ENCODE assay signal across 17 cellular contexts in genomic region chr2:239943571-239943970, GRCh38.
DNase-seq lines count a peak whose midpoint lies in the region; ATAC-seq and TF ChIP-seq lines count a peak whose summit lies in the region.
"Had no signal": no experiment of that assay in that cellular context is flagged by ENCODE, and none has a peak within 500 bp of the region (broad histone marks: within the 10 kb centered on the region; RNA-seq: fewer than 3 reads in every experiment).

No MANE protein-coding gene starts in this region.

- intact Hi-C loops in Right ventricle myocardium superior (cut with DNase I), result no loop called here
- intact Hi-C loops in cardiac septum (cut with DNase I), result no loop called here
- intact Hi-C loops in lower lobe of right lung (cut with DNase I), result no loop called here

- H3K27me3 Mint-ChIP-seq in effector memory CD8-positive, alpha-beta T cell, result no peaks in the 10 kb centered on the region

- no peaks in the 10 kb centered on the region for H3K36me3 ChIP-seq in KOPT-K1 (ENCODE audit: insufficient read depth, low read length)
- no peaks in the 10 kb centered on the region for H3K36me3 ChIP-seq in lower lobe of right lung
- H3K36me3 ChIP-seq: SJCRH30 had no signal

- no peak overlapping the region for H3K4me3 ChIP-seq in lower lobe of right lung
- H3K4me3 ChIP-seq: SJCRH30 had no signal

- H3K27ac ChIP-seq in KOPT-K1 (ENCODE audit: low read depth, low read length, poor library complexity, severe bottlenecking) (peak overlapping the region; percentile 61), lower lobe of right lung (no peak overlapping the region)
- H3K27ac ChIP-seq: C4-2B, KMS-11, SJCRH30 had no signal

- no peak overlapping the region for H3K4me3 Mint-ChIP-seq in effector memory CD8-positive, alpha-beta T cell

- H3K9me3 Mint-ChIP-seq in effector memory CD8-positive, alpha-beta T cell, result no peaks in the 10 kb centered on the region

- no peaks in the 10 kb centered on the region for H3K36me3 Mint-ChIP-seq in effector memory CD8-positive, alpha-beta T cell (ENCODE audit: insufficient read depth)

- H3K27me3 ChIP-seq in lower lobe of right lung (ENCODE audit: low read depth), result no peaks in the 10 kb centered on the region
- H3K27me3 ChIP-seq: SJCRH30 had no signal

- H3K27ac Mint-ChIP-seq in effector memory CD8-positive, alpha-beta T cell, result no peak overlapping the region

- DNase-seq in Right ventricle myocardium superior (peak; percentile 19), cardiac septum (ENCODE audit: low spot score) (no peak), lower lobe of right lung (peak; percentile 12), KBM-7 (no peak)
- no peak for DNase-seq in effector memory CD8-positive, alpha-beta T cell
- DNase-seq: NCI-H1417, NCI-H187, NCI-H226, NCI-H524 treated with DMSO at 0.1 percent for 48 hours, PC-3, RPMI8226, SJCRH30 had no signal

- H3K4me1 ChIP-seq in lower lobe of right lung, result no peaks in the 10 kb centered on the region

- ATAC-seq in Right ventricle myocardium superior (ENCODE audit: poor library complexity) (no peak), lower lobe of right lung (no peak), GM21360 (IDR thresholded peaks at IDR 0.05; ENCODE audit: unreplicated experiment) (no peak)
- ATAC-seq in effector memory CD8-positive, alpha-beta T cell (replicated peaks), result no peak
- ATAC-seq: HepG2, PC-3 had no signal

- in situ Hi-C loops in KBM-7 (cut with MboI; ENCODE audit: low pct_unique_long_range_greater_than_20kb, low sequenced_read_pairs), result no loop called here

- no peaks in the 10 kb centered on the region for H3K9me3 ChIP-seq in KOPT-K1 (ENCODE audit: insufficient read depth, low read length, poor library complexity, severe bottlenecking)
- no peaks in the 10 kb centered on the region for H3K9me3 ChIP-seq in lower lobe of right lung
- H3K9me3 ChIP-seq: SJCRH30 had no signal

- TF ChIP-seq CTCF in lower lobe of right lung (IDR thresholded peaks at IDR 0.05), result no peak

- H3K4me1 Mint-ChIP-seq in effector memory CD8-positive, alpha-beta T cell (ENCODE audit: low read depth in 2 of 2), result peaks cover 6 to 8% of the 10 kb centered on the region in 2 donors

Comparison
In these comparisons a context has a peak if more than half of its experiments do, and no peak if none do; other contexts are left out.
1. DNase-seq: peak in Right ventricle myocardium superior (single experiment) and lower lobe of right lung (single experiment); none in cardiac septum (single experiment), effector memory CD8-positive, alpha-beta T cell (0 of 3) and KBM-7 (single experiment).